In genomic region chr6:107264357-107264831, GRCh38 we compare ENCODE assay signal across 12 cellular contexts.
A peak's percentile ranks its signal among the peaks of the same experiment; 100 is the strongest.
DNase-seq lines count a peak whose midpoint lies in the region; ATAC-seq and TF ChIP-seq lines count a peak whose summit lies in the region.
"Had no signal": no experiment of that assay in that cellular context is flagged by ENCODE, and none has a peak within 500 bp of the region (broad histone marks: within the 10 kb centered on the region; RNA-seq: fewer than 3 reads in every experiment).

No MANE protein-coding gene starts in this region.

- no peak overlapping the region for H3K27ac Mint-ChIP-seq in stimulated activated naive B cell treated with anti-CD40 and anti-IgM and Interleukin-4, amounts not matched to agents 10 μg/mL and 1 μg/mL and 100 μg/mL, for 72 hours

- no peak overlapping the region for H3K4me3 ChIP-seq in foreskin fibroblast (ENCODE audit: low read depth in 1 of 2, low read length in 2 of 2)

- peaks cover 9 to 16% of the 10 kb centered on the region in 2 donors for H3K4me1 Mint-ChIP-seq in stimulated activated naive B cell treated with anti-CD40 and anti-IgM and Interleukin-4, amounts not matched to agents 10 μg/mL and 1 μg/mL and 100 μg/mL, for 72 hours

- ATAC-seq in stimulated activated naive B cell treated with anti-CD40 and anti-IgM and Interleukin-4, amounts not matched to agents 10 μg/mL and 1 μg/mL and 100 μg/mL, for 72 hours (replicated peaks) = no peak
- ATAC-seq in HG03520 (IDR thresholded peaks at IDR 0.05; ENCODE audit: unreplicated experiment) = no peak

- no peaks in the 10 kb centered on the region for H3K9me3 Mint-ChIP-seq in stimulated activated naive B cell treated with anti-CD40 and anti-IgM and Interleukin-4, amounts not matched to agents 10 μg/mL and 1 μg/mL and 100 μg/mL, for 72 hours

- H3K4me3 Mint-ChIP-seq in stimulated activated naive B cell treated with anti-CD40 and anti-IgM and Interleukin-4, amounts not matched to agents 10 μg/mL and 1 μg/mL and 100 μg/mL, for 72 hours = no peak overlapping the region

- no peaks in the 10 kb centered on the region for H3K27me3 Mint-ChIP-seq in stimulated activated naive B cell treated with anti-CD40 and anti-IgM and Interleukin-4, amounts not matched to agents 10 μg/mL and 1 μg/mL and 100 μg/mL, for 72 hours

- no peak for TF ChIP-seq CTCF in foreskin fibroblast (IDR thresholded peaks at IDR 0.05; ENCODE audit: low read depth, low read length)

- H3K36me3 Mint-ChIP-seq in stimulated activated naive B cell treated with anti-CD40 and anti-IgM and Interleukin-4, amounts not matched to agents 10 μg/mL and 1 μg/mL and 100 μg/mL, for 72 hours = peaks cover 9 to 18% of the 10 kb centered on the region in 2 donors

- peak; percentile 33 for DNase-seq in AG08396 (ENCODE audit: low spot score)
- DNase-seq in HT-29 (ENCODE audit: low spot score) = peak; percentile 61
- peak; percentile 37 for DNase-seq in RPMI7951 (ENCODE audit: low read depth)
- DNase-seq in foreskin fibroblast = peak; percentile 71 to 80
- no peak for DNase-seq in amygdala (lab: John Stamatoyannopoulos, UW)
- DNase-seq in stimulated activated naive B cell treated with anti-CD40 and anti-IgM and Interleukin-4, amounts not matched to agents 10 μg/mL and 1 μg/mL and 100 μg/mL, for 72 hours = no peak
- DNase-seq in activated naive CD4-positive, alpha-beta T cell treated with Interleukin-2 at 50 U/mL for 16 hours = no peak
- DNase-seq: DND-41; Kasumi-1; retina; stimulated activated CD8-positive, alpha-beta memory T cell treated with anti-CD3 and anti-CD28 coated beads, Interleukin-4, amount 100 ng/mL, for 48 hours had no signal

Comparison
In these comparisons a context has a peak if more than half of its experiments do, and no peak if none do; other contexts are left out.
1. DNase-seq: peak in AG08396 (single experiment), HT-29 (single experiment), RPMI7951 (single experiment) and foreskin fibroblast (2 of 2); none in amygdala (0 of 56), stimulated activated naive B cell treated with anti-CD40 and anti-IgM and Interleukin-4, amounts not matched to agents 10 μg/mL and 1 μg/mL and 100 μg/mL, for 72 hours (single experiment) and activated naive CD4-positive, alpha-beta T cell treated with Interleukin-2 at 50 U/mL for 16 hours (single experiment).